In the genomic region with DNA sequence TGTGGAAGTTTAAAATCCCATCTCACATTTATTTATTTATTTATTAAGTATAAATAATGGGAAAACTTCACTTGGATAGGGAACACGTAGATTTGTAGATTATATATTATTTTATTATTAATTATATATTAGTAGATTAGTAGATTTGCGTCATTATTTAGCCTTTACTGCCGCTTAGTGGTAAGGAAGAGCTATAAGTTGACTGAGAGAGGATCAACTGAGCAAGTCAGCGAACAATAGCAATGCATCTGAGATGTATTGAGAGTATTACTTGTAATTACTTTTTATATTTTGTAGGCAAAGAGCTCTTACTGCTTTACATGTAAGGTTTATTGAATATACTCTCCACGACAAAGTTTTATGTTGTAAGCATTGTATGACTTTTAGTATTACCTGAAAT, we compare ENCODE assay signal across 9 cellular contexts.
DNase-seq lines count a peak whose midpoint lies in the region; ATAC-seq and TF ChIP-seq lines count a peak whose summit lies in the region.
"Had no signal": no experiment of that assay in that cellular context is flagged by ENCODE, and none has a peak within 500 bp of the region (broad histone marks: within the 10 kb centered on the region; RNA-seq: fewer than 3 reads in every experiment).

No MANE protein-coding gene starts in this region.

- H3K9me3 ChIP-seq in OCI-LY1 (ENCODE audit: low read length): no peaks in the 10 kb centered on the region
- H3K9me3 ChIP-seq in upper lobe of right lung: no peaks in the 10 kb centered on the region
- no peaks in the 10 kb centered on the region for H3K9me3 ChIP-seq in Peyer's patch

- ATAC-seq in Right ventricle myocardium superior (ENCODE audit: poor library complexity) (peak; percentile 51), Right ventricle myocardium inferior (no peak), upper lobe of right lung (no peak)

- H3K4me3 ChIP-seq in OCI-LY1 (ENCODE audit: low read depth, low read length, poor library complexity, severe bottlenecking) (no peak overlapping the region), upper lobe of right lung (no peak overlapping the region), Peyer's patch (no peak overlapping the region)

- no peak overlapping the region for H3K4me2 ChIP-seq in OCI-LY1 (ENCODE audit: low read length)

- intact Hi-C loops in Right ventricle myocardium superior (cut with DNase I): loop anchor here (5.0 kb wide), 1 partner anchor 1244 kb away; no protein-coding TSS in a partner anchor
- intact Hi-C loops in Right ventricle myocardium inferior (cut with DNase I): loop anchor here (5.0 kb wide), 1 partner anchor 1244 kb away; no protein-coding TSS in a partner anchor
- intact Hi-C loops in upper lobe of right lung (cut with DNase I): no loop called here

- H3K27me3 ChIP-seq in OCI-LY1 (ENCODE audit: insufficient read depth, low read length): no peaks in the 10 kb centered on the region
- H3K27me3 ChIP-seq in upper lobe of right lung: peaks cover 6% of the 10 kb centered on the region
- H3K27me3 ChIP-seq in Peyer's patch: no peaks in the 10 kb centered on the region

- H3K9me2 ChIP-seq in OCI-LY1 (ENCODE audit: low read depth, low read length): no peaks in the 10 kb centered on the region

- TF ChIP-seq CTCF in OCI-LY1 (IDR thresholded peaks at IDR 0.05; ENCODE audit: low read length): peak; percentile 40
- TF ChIP-seq CTCF in upper lobe of right lung (IDR thresholded peaks at IDR 0.05): peak; percentile 54
- peak in 3 of 6 experiments; percentile 5 to 22 (median 19) for TF ChIP-seq CTCF in Peyer's patch (IDR thresholded peaks at IDR 0.05)
- TF ChIP-seq CTCF in GM20000 (IDR thresholded peaks at IDR 0.05; ENCODE audit: extremely low read depth, missing control alignments): no peak

- no peak overlapping the region for H3K9ac ChIP-seq in OCI-LY1 (ENCODE audit: low read length)

- H2AFZ ChIP-seq in OCI-LY1 (ENCODE audit: low read length): no peak overlapping the region

- H3K4me1 ChIP-seq in OCI-LY1 (ENCODE audit: insufficient read depth, low read length, severe bottlenecking) (no peaks in the 10 kb centered on the region), upper lobe of right lung (no peaks in the 10 kb centered on the region), Peyer's patch (no peaks in the 10 kb centered on the region)

- H3K36me3 ChIP-seq in OCI-LY1 (ENCODE audit: insufficient read depth, low read length) (no peaks in the 10 kb centered on the region), upper lobe of right lung (no peaks in the 10 kb centered on the region), Peyer's patch (no peaks in the 10 kb centered on the region)

- TF ChIP-seq POLR2A in Peyer's patch (IDR thresholded peaks at IDR 0.05): no peak

- H3K27ac ChIP-seq in OCI-LY1 (ENCODE audit: low read depth, low read length, poor library complexity, severe bottlenecking) (no peak overlapping the region), upper lobe of right lung (no peak overlapping the region), Peyer's patch (no peak overlapping the region)

- DNase-seq in Right ventricle myocardium superior: no peak
- DNase-seq in Right ventricle myocardium inferior (ENCODE audit: missing footprints): no peak
- peak; percentile 47 for DNase-seq in fibroblast of peridontal ligament (ENCODE audit: extremely low read depth)
- DNase-seq in upper lobe of right lung: no peak
- no peak for DNase-seq in Peyer's patch
- DNase-seq in DMS79 treated with DMSO at 0.1 percent for 48 hours (lab: John Stamatoyannopoulos, UW): no peak
- no peak for DNase-seq in GM20000 (ENCODE audit: low spot score)
- DNase-seq: NCI-H510A treated with DMSO at 0.1 percent for 48 hours had no signal

- no peaks in the 10 kb centered on the region for H4K20me1 ChIP-seq in OCI-LY1 (ENCODE audit: insufficient read depth, low read length)

- H3F3A ChIP-seq in OCI-LY1 (ENCODE audit: insufficient read depth, low read length): no peaks in the 10 kb centered on the region

- H3K79me2 ChIP-seq in OCI-LY1 (ENCODE audit: insufficient read depth, low read length): no peaks in the 10 kb centered on the region
